In genomic region chr7:121057878-121058277, GRCh38 we compare ENCODE assay signal across 23 cellular contexts.
DNase-seq lines count a peak whose midpoint lies in the region; ATAC-seq, FAIRE-seq and TF ChIP-seq lines count a peak whose summit lies in the region.
"Had no signal": no experiment of that assay in that cellular context is flagged by ENCODE, and none has a peak within 500 bp of the region (broad histone marks: within the 10 kb centered on the region; RNA-seq: fewer than 3 reads in every experiment).

No MANE protein-coding gene starts in this region.

- no peak for TF ChIP-seq RAD21 in K562 (CRISPR knock-in tag; conservative IDR thresholded peaks at IDR 0.05 in 1 of 2, IDR thresholded peaks at IDR 0.05 in 1 of 2)

- BruUV-seq in K562 (replicated peaks; lab: Mats Ljungman, UMichigan): TSS peak; percentile 3

- H3K9me3 ChIP-seq in K562 (replicated peaks; ENCODE audit: control insufficient read depth, insufficient read depth, low read depth, low read length): peaks cover 7% of the 10 kb centered on the region; the same call in 1 of the 2 replicates
- H3K9me3 ChIP-seq in gastrocnemius medialis: no peaks in the 10 kb centered on the region
- H3K9me3 ChIP-seq: BE2C had no signal

- H3K27me3 ChIP-seq in K562 (ENCODE audit: control insufficient read depth in 2 of 2, insufficient read depth in 2 of 2, low read length in 2 of 2) (no peaks in the 10 kb centered on the region), gastrocnemius medialis (no peaks in the 10 kb centered on the region)
- H3K27me3 ChIP-seq: BE2C had no signal

- intact Hi-C loops in K562 (cut with micrococcal nuclease): no loop called here
- intact Hi-C loops in gastrocnemius medialis (cut with DNase I; ENCODE audit: low total_unique reads): no loop called here

- peaks cover 0 to 6% of the 10 kb centered on the region in 2 experiments; a peak in 1 of 5 replicates for H3K4me1 ChIP-seq in K562 (replicated peaks in 1 of 2; ENCODE audit: control insufficient read depth in 2 of 2, insufficient read depth in 2 of 2, low read length in 2 of 2)
- H3K4me1 ChIP-seq in gastrocnemius medialis: peaks cover 55% of the 10 kb centered on the region in 2 donors
- H3K4me1 ChIP-seq: BE2C had no signal

- in situ Hi-C loops in K562 (cut with MboI) (no loop called here), gastrocnemius medialis (cut with MboI; ENCODE audit: low sequenced_read_pairs in 4 of 4) (no loop called here)

- no peak overlapping the region for H3K9ac ChIP-seq in K562 (ENCODE audit: insufficient read depth in 1 of 2, low read depth in 2 of 2, low read length in 2 of 2)
- H3K9ac ChIP-seq: GM23248 had no signal

- FAIRE-seq in K562 (lab: Jason Lieb, UNC): no peak
- FAIRE-seq: GM12878 had no signal

- H3K9me1 ChIP-seq in K562 (ENCODE audit: control insufficient read depth, insufficient read depth, low read length): no peaks in the 10 kb centered on the region

- no peak overlapping the region for H2AFZ ChIP-seq in K562 (ENCODE audit: low read depth, low read length)
- H2AFZ ChIP-seq: GM23248 had no signal

- POLR2A ChIA-PET in K562 (lab: Yijun Ruan, JAX): interaction anchor here (1.3 to 2.6 kb wide), 7 partner anchors 9 to 51 kb away, joined by 3 to 8 read pairs (median 7); no protein-coding TSS in a partner anchor

- no peak overlapping the region for H3K27ac ChIP-seq in K562 (ENCODE audit: extremely low read depth, low read depth, low read length)
- H3K27ac ChIP-seq in gastrocnemius medialis: peak overlapping the region; percentile 80 to 86 (median 84)
- H3K27ac ChIP-seq: GM23248, HL-60 had no signal

- ATAC-seq in K562: no peak
- ATAC-seq in gastrocnemius medialis: no peak
- ATAC-seq in GM19324 (IDR thresholded peaks at IDR 0.05; ENCODE audit: low FRiP score, unreplicated experiment): no peak
- ATAC-seq in GM21381 (IDR thresholded peaks at IDR 0.05; ENCODE audit: unreplicated experiment): no peak
- ATAC-seq: GM12878, HCT116 had no signal

- CTCF ChIA-PET in K562 (lab: Yijun Ruan, JAX; ENCODE audit: low intra/inter-chr PET ratio): no interaction called here

- peaks cover 52% of the 10 kb centered on the region for H3K79me2 ChIP-seq in K562 (ENCODE audit: control insufficient read depth, insufficient read depth, low read length)

- H3K36me3 ChIP-seq in K562 (ENCODE audit: control insufficient read depth, insufficient read depth, low read length) (peaks cover 74% of the 10 kb centered on the region), gastrocnemius medialis (peaks cover 0 to 10% of the 10 kb centered on the region in 2 donors)
- H3K36me3 ChIP-seq: BE2C had no signal

- no peak for TF ChIP-seq EP300 in K562 (IDR thresholded peaks at IDR 0.05; ENCODE audit: low read length)

- H3K4me2 ChIP-seq in K562 (ENCODE audit: insufficient read depth, low read length): no peak overlapping the region

- DNase-seq in NCI-H82 (lab: John Stamatoyannopoulos, UW): peak; percentile 90
- DNase-seq in K562 (ENCODE audit: extremely low read depth in 1 of 4, low spot score in 3 of 4): no peak
- DNase-seq in islet precursor cell: peak; percentile 60
- DNase-seq in gastrocnemius medialis: no peak
- no peak for DNase-seq in hypothalamus (lab: John Stamatoyannopoulos, UW)
- DNase-seq: BE2C; C1 segment of cervical spinal cord; CD4-positive, CD25-positive, alpha-beta regulatory T cell; CD8-positive, alpha-beta memory T cell; COR-L47; DMS 273 treated with DMSO at 0.1 percent for 48 hours; DMS53; DND-41; EL; GM23248; H7; HFFc6; KBM-7 had no signal

- no peaks in the 10 kb centered on the region for H4K20me1 ChIP-seq in K562 (replicated peaks; ENCODE audit: control insufficient read depth, insufficient read depth, low read length)

- no peak overlapping the region for H3K4me3 ChIP-seq in K562
- no peak overlapping the region for H3K4me3 ChIP-seq in gastrocnemius medialis
- H3K4me3 ChIP-seq: GM12878, GM23248 had no signal

- TF ChIP-seq POLR2A in K562 (conservative IDR thresholded peaks at IDR 0.05) (peak; percentile 61), gastrocnemius medialis (IDR thresholded peaks at IDR 0.05) (no peak)

- 99% methylated on average over 5 of the region's 5 CpGs for WGBS in K562 (ENCODE audit: insufficient coverage, low coverage, missing lambda C conversion rate)

- TF ChIP-seq CTCF in K562 (IDR thresholded peaks at IDR 0.05 in 2 of 3, conservative IDR thresholded peaks at IDR 0.05 in 1 of 3; ENCODE audit: insufficient read depth in 2 of 3, low read depth in 1 of 3, low read length in 3 of 3): no peak
- TF ChIP-seq CTCF in gastrocnemius medialis (IDR thresholded peaks at IDR 0.05 in 4 of 5, conservative IDR thresholded peaks at IDR 0.05 in 1 of 5): no peak

TF ChIP-seq in K562, 482 proteins besides CTCF, POLR2A, EP300 and RAD21:
- TF ChIP-seq KDM2B (CRISPR knock-in tag; IDR thresholded peaks at IDR 0.05): no peak
- TF ChIP-seq ZNF584 (CRISPR knock-in tag; IDR thresholded peaks at IDR 0.05; ENCODE audit: low read depth): no peak
- 0 out of 2 replicates have a peak, but pooled peaks have one; percentile 2 for TF ChIP-seq ZNF24 (IDR thresholded peaks at IDR 0.05)
- 0 out of 2 replicates have a peak, but pooled peaks have one; percentile 24 for TF ChIP-seq OTX1 (CRISPR knock-in tag; IDR thresholded peaks at IDR 0.05)
- TF ChIP-seq SUPT5H (IDR thresholded peaks at IDR 0.05): peak; percentile 54; the same call in 1 of the 2 replicates

Comparison
In these comparisons a context has a peak if more than half of its experiments do, and no peak if none do; other contexts are left out.
1. DNase-seq: peak in NCI-H82 (single experiment) and islet precursor cell (single experiment); none in K562 (0 of 4), gastrocnemius medialis (0 of 2) and hypothalamus (0 of 51).